ENCODE assay signal across 7 cellular contexts in genomic region chr5:173888473-173889135, GRCh38. TPM values are rescaled to one million over a fixed set of nuclear protein-coding genes. Genes with fewer than 3 reads are reported as not detected.
DNase-seq lines count a peak whose midpoint lies in the region; ATAC-seq lines count a peak whose summit lies in the region.

No MANE protein-coding gene starts in this region.

- no peaks in the 10 kb centered on the region for H3K27me3 Mint-ChIP-seq in dendritic cell treated with granulocyte-macrophage colony-stimulating factor and Interleukin-4, amounts not matched to agents 40 ng/mL and 50 ng/mL, for 4 days

- peak overlapping the region; percentile 94 for H3K4me3 Mint-ChIP-seq in dendritic cell treated with granulocyte-macrophage colony-stimulating factor and Interleukin-4, amounts not matched to agents 40 ng/mL and 50 ng/mL, for 4 days

- peak overlapping the region; percentile 14 to 58 for H3K27ac ChIP-seq in aorta (ENCODE audit: low read depth in 1 of 2, low read length in 2 of 2)

- peak overlapping the region; percentile 94 for H3K27ac Mint-ChIP-seq in dendritic cell treated with granulocyte-macrophage colony-stimulating factor and Interleukin-4, amounts not matched to agents 40 ng/mL and 50 ng/mL, for 4 days

- H3K9me3 Mint-ChIP-seq in dendritic cell treated with granulocyte-macrophage colony-stimulating factor and Interleukin-4, amounts not matched to agents 40 ng/mL and 50 ng/mL, for 4 days: no peaks in the 10 kb centered on the region

- H3K4me1 ChIP-seq in aorta (ENCODE audit: control insufficient read depth in 1 of 2, insufficient read depth in 2 of 2, low read length in 2 of 2): no peaks in the 10 kb centered on the region

- peak overlapping the region; percentile 97 to 99 for H3K4me3 ChIP-seq in aorta (ENCODE audit: low read length in 2 of 2)

- no peaks in the 10 kb centered on the region for H3K9me3 ChIP-seq in aorta (ENCODE audit: control insufficient read depth, low read length)

- peaks cover 35% of the 10 kb centered on the region for H3K36me3 Mint-ChIP-seq in dendritic cell treated with granulocyte-macrophage colony-stimulating factor and Interleukin-4, amounts not matched to agents 40 ng/mL and 50 ng/mL, for 4 days (ENCODE audit: low read depth)

- H3K4me1 Mint-ChIP-seq in dendritic cell treated with granulocyte-macrophage colony-stimulating factor and Interleukin-4, amounts not matched to agents 40 ng/mL and 50 ng/mL, for 4 days (ENCODE audit: low read depth): peaks cover 65% of the 10 kb centered on the region

- H3K27me3 ChIP-seq in aorta (ENCODE audit: control insufficient read depth in 1 of 2, insufficient read depth in 2 of 2, low read length in 1 of 2): no peaks in the 10 kb centered on the region

- ATAC-seq in GM19455 (IDR thresholded peaks at IDR 0.05; ENCODE audit: unreplicated experiment) (peak; percentile 0), aorta (ENCODE audit: low FRiP score) (peak; percentile 6), GM19395 (IDR thresholded peaks at IDR 0.05; ENCODE audit: unreplicated experiment) (no peak), HG03571 (IDR thresholded peaks at IDR 0.05; ENCODE audit: unreplicated experiment) (no peak)

- peak; percentile 65 for DNase-seq in RKO (ENCODE audit: low spot score)
- peak; percentile 26 for DNase-seq in midbrain (lab: John Stamatoyannopoulos, UW)
- peak; percentile 61 to 79 for DNase-seq in aorta

- H3K36me3 ChIP-seq in aorta (ENCODE audit: control insufficient read depth in 1 of 2, insufficient read depth in 2 of 2, low read length in 1 of 2): no peaks in the 10 kb centered on the region

- 0% methylated on average over 35 to 37 of the region's 37 CpGs for WGBS in aorta, 2 donors

- intact Hi-C loops in dendritic cell treated with granulocyte-macrophage colony-stimulating factor and Interleukin-4, amounts not matched to agents 40 ng/mL and 50 ng/mL, for 4 days (cut with micrococcal nuclease): loop anchor here (1.0 to 10.0 kb wide), 3 partner anchors 54 to 272 kb away; partner anchors contain the start of gene BOD1
- intact Hi-C loops in aorta (cut with DNase I): loop anchor here (1.0 to 10.0 kb wide), 6 partner anchors 31 to 271 kb away; partner anchors contain the start of gene BOD1 (in 1 of the 2)

RNA-seq across cellular contexts. Expression of gene CPEB4, which starts 0.5 kb away (rescaled TPM):
- 10 to 100 TPM; 50.4 to 80.1 TPM for total RNA-seq in aorta
- 10 to 100 TPM in 1 of 2 donors, 1 to 10 TPM in 1; 9.0 to 10.6 TPM for polyA plus RNA-seq in aorta

Comparison
In these comparisons a context has a peak if more than half of its experiments do, and no peak if none do; other contexts are left out.
1. ATAC-seq: peak in GM19455 (single experiment) and aorta (single experiment); none in GM19395 (single experiment) and HG03571 (single experiment).
2. Peak in every context shown above with its lines, with median percentiles within 50 percentile points of each other: DNase-seq.